ENCODE assay signal across 29 cellular contexts in genomic region chr19:11101057-11101456, GRCh38. TPM values are rescaled to one million over a fixed set of nuclear protein-coding genes. Genes with fewer than 3 reads are reported as not detected.
DNase-seq lines count a peak whose midpoint lies in the region; ATAC-seq, FAIRE-seq and TF ChIP-seq lines count a peak whose summit lies in the region.
"Had no signal": no experiment of that assay in that cellular context is flagged by ENCODE, and none has a peak within 500 bp of the region (broad histone marks: within the 10 kb centered on the region; RNA-seq: fewer than 3 reads in every experiment).

No MANE protein-coding gene starts in this region.

- CTCF ChIA-PET in A673 (lab: Charles Lee) (no interaction called here), RWPE1 (lab: Yijun Ruan, JAX) (no interaction called here), K562 (lab: Yijun Ruan, JAX; ENCODE audit: low intra/inter-chr PET ratio) (no interaction called here)

- BruUV-seq in A673 (replicated peaks; lab: Mats Ljungman, UMichigan) = no TSS peak
- no TSS peak for BruUV-seq in K562 (replicated peaks; lab: Mats Ljungman, UMichigan)

- no peaks in the 10 kb centered on the region for H3K27me3 ChIP-seq in A673 (replicated peaks; ENCODE audit: insufficient read depth, low read depth, low read length, poor library complexity)
- no peaks in the 10 kb centered on the region for H3K27me3 ChIP-seq in K562 (ENCODE audit: control insufficient read depth in 2 of 2, insufficient read depth in 2 of 2, low read length in 2 of 2)
- H3K27me3 ChIP-seq: BE2C, BLaER1 had no signal

- WGBS in K562 (ENCODE audit: insufficient coverage, low coverage, missing lambda C conversion rate) = 94% methylated on average over 5 of the region's 5 CpGs

- POLR2A ChIA-PET in A673 (lab: Charles Lee; ENCODE audit: low non-redundant PET) = no interaction called here
- POLR2A ChIA-PET in RWPE1 (lab: Yijun Ruan, JAX; ENCODE audit: low non-redundant PET) = no interaction called here
- POLR2A ChIA-PET in K562 (lab: Yijun Ruan, JAX) = interaction anchor here (0.6 to 1.7 kb wide), 8 partner anchors 9 to 276 kb away, joined by 3 to 6 read pairs (median 5); partner anchors contain the start of gene LDLR

- in situ Hi-C loops in K562 (cut with MboI) = no loop called here

- no peak overlapping the region for H3K4me3 Mint-ChIP-seq in activated naive CD4-positive, alpha-beta T cell treated with anti-CD3 and anti-CD28 coated beads, Interleukin-2, amount 50 U/mL, for 24 hours
- H3K4me3 Mint-ChIP-seq in natural killer cell (no peak overlapping the region), nephron progenitor cell (no peak overlapping the region)
- H3K4me3 Mint-ChIP-seq: CD14-positive monocyte; CD4-positive, alpha-beta memory T cell had no signal

- TF ChIP-seq RAD21 in K562 (CRISPR knock-in tag; conservative IDR thresholded peaks at IDR 0.05 in 1 of 2, IDR thresholded peaks at IDR 0.05 in 1 of 2) = no peak

- no peak for FAIRE-seq in K562 (lab: Jason Lieb, UNC)
- FAIRE-seq: A549, GM12878, GM12892, GM18507 had no signal

- TF ChIP-seq EP300 in K562 (IDR thresholded peaks at IDR 0.05; ENCODE audit: low read length) = no peak

- H3K4me1 ChIP-seq in A673 (ENCODE audit: insufficient read depth, low read length, poor library complexity, severe bottlenecking) = peaks cover 26% of the 10 kb centered on the region
- H3K4me1 ChIP-seq in K562 (replicated peaks in 1 of 2; ENCODE audit: control insufficient read depth in 2 of 2, insufficient read depth in 2 of 2, low read length in 2 of 2) = peaks cover 10 to 13% of the 10 kb centered on the region in 2 experiments
- H3K4me1 ChIP-seq: BE2C had no signal

- no peak overlapping the region for H3K4me2 ChIP-seq in K562 (ENCODE audit: insufficient read depth, low read length)
- H3K4me2 ChIP-seq: A549 had no signal

- H4K20me1 ChIP-seq in K562 (replicated peaks; ENCODE audit: control insufficient read depth, insufficient read depth, low read length) = peaks cover 54% of the 10 kb centered on the region

- peaks cover 5% of the 10 kb centered on the region for H3K9me3 Mint-ChIP-seq in activated naive CD4-positive, alpha-beta T cell treated with anti-CD3 and anti-CD28 coated beads, Interleukin-2, amount 50 U/mL, for 24 hours
- peaks cover 5% of the 10 kb centered on the region in 2 donors for H3K9me3 Mint-ChIP-seq in activated naive CD4-positive, alpha-beta T cell treated with anti-CD3 and anti-CD28 coated beads, Interleukin-2, amount 50 U/mL, for 72 hours
- H3K9me3 Mint-ChIP-seq in natural killer cell = peaks cover 0 to 3% of the 10 kb centered on the region in 2 donors
- H3K9me3 Mint-ChIP-seq in nephron progenitor cell = no peaks in the 10 kb centered on the region

- H3K4me1 Mint-ChIP-seq in activated naive CD4-positive, alpha-beta T cell treated with anti-CD3 and anti-CD28 coated beads, Interleukin-2, amount 50 U/mL, for 24 hours = peaks cover 24% of the 10 kb centered on the region
- H3K4me1 Mint-ChIP-seq in natural killer cell (peaks cover 14 to 15% of the 10 kb centered on the region in 2 donors), nephron progenitor cell (no peaks in the 10 kb centered on the region)

- TF ChIP-seq POLR2A in K562 (conservative IDR thresholded peaks at IDR 0.05) = no peak

- no peak for DNase-seq in activated naive CD4-positive, alpha-beta T cell treated with anti-CD3 and anti-CD28 coated beads, Interleukin-2, amount 50 U/mL, for 72 hours (ENCODE audit: low spot score in 2 of 2)
- DNase-seq in A673 (ENCODE audit: low spot score) (no peak), RWPE1 (ENCODE audit: low spot score) (no peak), K562 (ENCODE audit: extremely low read depth in 1 of 4, low spot score in 3 of 4) (no peak), natural killer cell (no peak), nephron progenitor cell (no peak), cerebellar nuclear complex (lab: John Stamatoyannopoulos, UW) (no peak)
- DNase-seq: ACHN; BE2C; C1 segment of cervical spinal cord; CD4-positive, alpha-beta memory T cell; CD4-positive, CD25-positive, alpha-beta regulatory T cell; CD8-positive, alpha-beta memory T cell; COR-L47; DMS 273 treated with DMSO at 0.1 percent for 48 hours; DMS153; DMS53; DMS79; DND-41; EL; GDM1 had no signal

- H3K36me3 ChIP-seq in A673 (ENCODE audit: insufficient read depth, low read length, poor library complexity, severe bottlenecking) (peaks cover 98% of the 10 kb centered on the region), K562 (ENCODE audit: control insufficient read depth, insufficient read depth, low read length) (peaks cover 97% of the 10 kb centered on the region)

- no peak for ATAC-seq in activated naive CD4-positive, alpha-beta T cell treated with anti-CD3 and anti-CD28 coated beads, Interleukin-2, amount 50 U/mL, for 72 hours
- ATAC-seq in K562 (no peak), natural killer cell (no peak)
- ATAC-seq: A549, GM12878 had no signal

- H3K9ac ChIP-seq in K562 (ENCODE audit: insufficient read depth in 1 of 2, low read depth in 2 of 2, low read length in 2 of 2) = no peak overlapping the region
- H3K9ac ChIP-seq: BLaER1 had no signal

- H3K27me3 Mint-ChIP-seq in activated naive CD4-positive, alpha-beta T cell treated with anti-CD3 and anti-CD28 coated beads, Interleukin-2, amount 50 U/mL, for 24 hours = no peaks in the 10 kb centered on the region
- H3K27me3 Mint-ChIP-seq in natural killer cell (ENCODE audit: low read depth in 2 of 2) (no peaks in the 10 kb centered on the region), nephron progenitor cell (ENCODE audit: low read depth, poor library complexity) (no peaks in the 10 kb centered on the region)
- H3K27me3 Mint-ChIP-seq: CD4-positive, alpha-beta memory T cell; CD4-positive, CD25-positive, alpha-beta regulatory T cell; CD8-positive, alpha-beta memory T cell had no signal

- H3K9me1 ChIP-seq in K562 (ENCODE audit: control insufficient read depth, insufficient read depth, low read length) = peaks cover 15% of the 10 kb centered on the region

- intact Hi-C loops in A673 (cut with micrococcal nuclease; ENCODE audit: unreplicated experiment) (no loop called here), K562 (cut with micrococcal nuclease) (no loop called here), natural killer cell (cut with micrococcal nuclease) (no loop called here)

- no peak for TF ChIP-seq CTCF in A673 (conservative IDR thresholded peaks at IDR 0.05; ENCODE audit: low read depth, low read length)
- no peak for TF ChIP-seq CTCF in RWPE1 (conservative IDR thresholded peaks at IDR 0.05; ENCODE audit: low read depth)
- TF ChIP-seq CTCF in K562 (IDR thresholded peaks at IDR 0.05 in 2 of 3, conservative IDR thresholded peaks at IDR 0.05 in 1 of 3; ENCODE audit: insufficient read depth in 2 of 3, low read depth in 1 of 3, low read length in 3 of 3) = no peak
- no peak for TF ChIP-seq CTCF in natural killer cell (IDR thresholded peaks at IDR 0.05)
- no peak for TF ChIP-seq CTCF in nephron progenitor cell (IDR thresholded peaks at IDR 0.05)

- H3K27ac ChIP-seq in A673 (ENCODE audit: low read depth, low read length, poor library complexity, severe bottlenecking) (peak overlapping the region; percentile 61), RWPE1 (peak overlapping the region; percentile 80), K562 (ENCODE audit: extremely low read depth, low read depth, low read length) (no peak overlapping the region)
- H3K27ac ChIP-seq: 22Rv1, A549, BLaER1 had no signal

- peaks cover 90% of the 10 kb centered on the region for H3K79me2 ChIP-seq in K562 (ENCODE audit: control insufficient read depth, insufficient read depth, low read length)

- H3K4me3 ChIP-seq in A673 (ENCODE audit: low read depth, low read length, poor library complexity, severe bottlenecking) (no peak overlapping the region), K562 (no peak overlapping the region)
- H3K4me3 ChIP-seq: A549, BLaER1, GM12878 had no signal

- H3K27ac Mint-ChIP-seq in activated naive CD4-positive, alpha-beta T cell treated with anti-CD3 and anti-CD28 coated beads, Interleukin-2, amount 50 U/mL, for 24 hours = peak overlapping the region; percentile 17
- H3K27ac Mint-ChIP-seq in activated naive CD4-positive, alpha-beta T cell treated with anti-CD3 and anti-CD28 coated beads, Interleukin-2, amount 50 U/mL, for 72 hours = no peak overlapping the region
- H3K27ac Mint-ChIP-seq in natural killer cell (no peak overlapping the region), nephron progenitor cell (no peak overlapping the region)

- peaks cover 20% of the 10 kb centered on the region for H3K36me3 Mint-ChIP-seq in activated naive CD4-positive, alpha-beta T cell treated with anti-CD3 and anti-CD28 coated beads, Interleukin-2, amount 50 U/mL, for 24 hours
- peaks cover 23 to 44% of the 10 kb centered on the region in 2 donors for H3K36me3 Mint-ChIP-seq in activated naive CD4-positive, alpha-beta T cell treated with anti-CD3 and anti-CD28 coated beads, Interleukin-2, amount 50 U/mL, for 72 hours
- H3K36me3 Mint-ChIP-seq in natural killer cell (no peaks in the 10 kb centered on the region), nephron progenitor cell (ENCODE audit: low read depth) (peaks cover 88% of the 10 kb centered on the region)

- H2AFZ ChIP-seq in K562 (ENCODE audit: low read depth, low read length) = no peak overlapping the region

- H3K9me3 ChIP-seq in A673 (ENCODE audit: low read depth, low read length, poor library complexity, severe bottlenecking) (no peaks in the 10 kb centered on the region), K562 (replicated peaks; ENCODE audit: control insufficient read depth, insufficient read depth, low read depth, low read length) (no peaks in the 10 kb centered on the region)
- H3K9me3 ChIP-seq: A549, BE2C had no signal

RNA-seq across cellular contexts. Expression of gene LDLR, which starts 11.8 kb away (rescaled TPM):
- 10 to 100 TPM; 53.0 to 66.6 TPM for total RNA-seq in activated naive CD4-positive, alpha-beta T cell treated with anti-CD3 and anti-CD28 coated beads, Interleukin-2, amount 50 U/mL, for 72 hours
- 162 and 175 TPM in 2 replicates for total RNA-seq in A673 (2021)
- total RNA-seq in K562 (2011; cell fraction: chromatin; rRNA removed; ENCODE audit: low replicate concordance) = 854 and 2,497 TPM in 2 replicates
- 1,644 and 1,749 TPM in 2 replicates for total RNA-seq in K562 (2011; cell fraction: nucleolus; rRNA removed)
- 955 and 1,119 TPM in 2 replicates for total RNA-seq in K562 (2011; cell fraction: nucleoplasm; rRNA removed)
- 84.9 and 95.7 TPM in 2 replicates for total RNA-seq in K562 (2014; rRNA removed)
- 47.0 and 56.0 TPM in 2 replicates for total RNA-seq in K562 (2014; rRNA removed; fragmentation: Illumina TruSeq; extraction: Trizol)
- 76.0 and 82.3 TPM in 2 replicates for total RNA-seq in K562 (2015; rRNA removed; fragmentation: Illumina TruSeq; extraction: Trizol)
- 114 and 121 TPM in 2 replicates for total RNA-seq in K562 (2021)
- polyA plus RNA-seq in K562 (2011; rRNA removed) = 75.7 and 124 TPM in 2 replicates
- 68.3 and 70.8 TPM in 2 replicates for polyA plus RNA-seq in K562 (2011; cell fraction: cytosol; rRNA removed)
- 163 and 213 TPM in 2 replicates for polyA plus RNA-seq in K562 (2011; cell fraction: nucleus; rRNA removed)
- polyA plus RNA-seq in K562 (2012) = 63.2 and 82.8 TPM in 2 replicates
- 56.3 and 63.5 TPM in 2 replicates for polyA plus RNA-seq in K562 (2014; fragmentation: Illumina TruSeq; extraction: Trizol)
- polyA plus RNA-seq in K562 (2014; fragmentation: Nextera tagmentation; extraction: Ambion mirVana) = 10 to 100 TPM; 19.9 to 28.4 TPM
- polyA plus RNA-seq in K562 (2014; rRNA removed) = 44.5 and 59.5 TPM in 2 replicates
- polyA minus RNA-seq in K562 (2011; rRNA and poly(A)+ RNA removed) = 187 and 204 TPM in 2 replicates
- 172 and 211 TPM in 2 replicates for polyA minus RNA-seq in K562 (2011; cell fraction: cytosol; rRNA and poly(A)+ RNA removed)
- 282 and 354 TPM in 2 replicates for polyA minus RNA-seq in K562 (2011; cell fraction: nucleus; rRNA and poly(A)+ RNA removed)
- total RNA-seq in natural killer cell = 100 to 1,000 TPM in 2 of 3 donors, 10 to 100 TPM in 1; 84.7 to 172 (median 112) TPM

RNA-seq across cellular contexts. Expression of gene SPC24, which starts 54.5 kb away (rescaled TPM):
- 10 to 100 TPM; 48.7 to 86.4 TPM for total RNA-seq in activated naive CD4-positive, alpha-beta T cell treated with anti-CD3 and anti-CD28 coated beads, Interleukin-2, amount 50 U/mL, for 72 hours
- total RNA-seq in A673 (2021) (97.6 and 107 TPM in 2 replicates), K562 (2014; rRNA removed) (154 and 188 TPM in 2 replicates), K562 (2014; rRNA removed; fragmentation: Illumina TruSeq; extraction: Trizol) (72.8 and 75.2 TPM in 2 replicates), K562 (2015; rRNA removed; fragmentation: Illumina TruSeq; extraction: Trizol) (82.0 and 82.5 TPM in 2 replicates), K562 (2021) (106 and 111 TPM in 2 replicates), natural killer cell (1 to 10 TPM; 1.7 to 6.1 (median 4.1) TPM)
- 42.4 and 88.4 TPM in 2 replicates for total RNA-seq in K562 (2011; cell fraction: chromatin; rRNA removed; ENCODE audit: low replicate concordance)
- total RNA-seq in K562 (2011; cell fraction: nucleolus; rRNA removed) = 65.7 and 76.1 TPM in 2 replicates
- 69.6 and 78.4 TPM in 2 replicates for total RNA-seq in K562 (2011; cell fraction: nucleoplasm; rRNA removed)
- polyA plus RNA-seq in K562 (2011; rRNA removed) (44.3 and 52.6 TPM in 2 replicates), K562 (2014; fragmentation: Illumina TruSeq; extraction: Trizol) (39.1 and 41.6 TPM in 2 replicates), K562 (2014; fragmentation: Nextera tagmentation; extraction: Ambion mirVana) (10 to 100 TPM; 18.2 to 26.8 TPM), K562 (2014; rRNA removed) (60.9 and 66.7 TPM in 2 replicates)
- polyA plus RNA-seq in K562 (2011; cell fraction: cytosol; rRNA removed) = 44.2 and 55.5 TPM in 2 replicates
- polyA plus RNA-seq in K562 (2011; cell fraction: nucleus; rRNA removed) = 63.2 and 80.4 TPM in 2 replicates
- 45.4 and 60.6 TPM in 2 replicates for polyA plus RNA-seq in K562 (2012)
- 102 and 155 TPM in 2 replicates for polyA minus RNA-seq in K562 (2011; rRNA and poly(A)+ RNA removed)
- polyA minus RNA-seq in K562 (2011; cell fraction: cytosol; rRNA and poly(A)+ RNA removed) = 81.5 and 101 TPM in 2 replicates
- polyA minus RNA-seq in K562 (2011; cell fraction: nucleus; rRNA and poly(A)+ RNA removed) = 28.3 and 31.5 TPM in 2 replicates
- polyA plus RNA-seq: CD8-positive, alpha-beta memory T cell had no signal

Comparison
In these comparisons a context has a peak if more than half of its experiments do, and no peak if none do; other contexts are left out.
1. RNA of gene SPC24, which starts 54.5 kb away (total RNA-seq): 42.4 to 188 TPM in K562, 97.6 to 107 TPM in A673 and 48.7 to 86.4 TPM in activated naive CD4-positive, alpha-beta T cell treated with anti-CD3 and anti-CD28 coated beads, Interleukin-2, amount 50 U/mL, for 72 hours; 1.7 to 6.1 TPM in natural killer cell; every median in the first group is over 4 times any median in the second.